22 cellular contexts compared by ENCODE assay signal in the genomic region with DNA sequence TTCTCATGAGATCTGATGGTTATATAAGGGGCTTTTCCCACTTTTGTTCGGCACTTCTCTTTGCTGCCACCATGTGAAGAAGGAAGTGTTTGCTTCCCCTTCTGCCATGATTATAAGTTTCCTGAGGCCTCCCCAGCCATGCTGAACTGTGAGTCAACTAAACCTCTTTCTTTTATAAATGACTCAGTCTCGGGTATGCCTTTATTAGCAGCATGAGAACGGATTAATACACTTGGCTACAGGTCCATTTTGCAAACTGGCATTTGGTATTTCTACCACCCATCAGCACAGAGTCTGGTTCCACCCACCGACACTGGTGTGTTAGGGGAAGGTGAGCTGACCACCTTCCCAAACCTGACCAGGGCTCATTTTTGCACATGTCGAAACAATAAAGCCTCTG.
"Had no signal": no experiment of that assay in that cellular context is flagged by ENCODE, and none has a peak within 500 bp of the region (broad histone marks: within the 10 kb centered on the region; RNA-seq: fewer than 3 reads in every experiment).

No MANE protein-coding gene starts in this region.

- H3K27ac Mint-ChIP-seq: activated B cell treated with CpG ODN at 0.5 μM for 24 hours; activated CD4-positive, alpha-beta T cell treated with anti-CD3 and anti-CD28 coated beads for 36 hours; activated naive CD8-positive, alpha-beta T cell; activated T-helper 2 cell treated with anti-CD3 and anti-CD28 coated beads, Interferon-gamma antibody, Interleukin-2, Interleukin-4, amounts not matched to agents 10 μg/mL and 5 μg/mL and 100 μg/mL, durations not matched to agents 14 hours and 24 hours and 36 hours; natural killer cell; stimulated activated naive B cell treated with anti-CD40 and anti-IgM and Interleukin-4, amounts not matched to agents 10 μg/mL and 1 μg/mL and 100 μg/mL, for 72 hours had no signal

- H3K4me3 Mint-ChIP-seq: activated B cell treated with CpG ODN at 0.5 μM for 24 hours; activated CD4-positive, alpha-beta T cell treated with anti-CD3 and anti-CD28 coated beads for 36 hours; activated naive CD8-positive, alpha-beta T cell; activated T-cell treated with anti-CD3 and anti-CD28 coated beads, Interleukin-2, amount 50 U/mL, for 4 hours; natural killer cell; stimulated activated naive B cell treated with anti-CD40 and anti-IgM and Interleukin-4, amounts not matched to agents 10 μg/mL and 1 μg/mL and 100 μg/mL, for 72 hours had no signal

- DNase-seq: activated B cell treated with CpG ODN at 0.5 μM for 24 hours; activated CD4-positive, alpha-beta T cell treated with anti-CD3 and anti-CD28 coated beads for 36 hours; activated CD4-positive, alpha-beta T cell treated with anti-CD3 and anti-CD28 coated beads, Interleukin-2, amount 50 U/mL, for 4 hours; activated CD8-positive, alpha-beta memory T cell treated with anti-CD3 and anti-CD28 coated beads, Interleukin-2, amount 50 U/mL, for 48 hours; activated naive CD4-positive, alpha-beta T cell; activated T-cell treated with anti-CD3 and anti-CD28 coated beads, Interleukin-2, amount 50 U/mL, for 4 hours; adrenal gland; foreskin melanocyte; glutamatergic neuron; left ventricle myocardium superior; mammary epithelial cell; midbrain; natural killer cell; ovary; small intestine; stimulated activated CD4-positive, alpha-beta T cell treated with anti-CD3 and anti-CD28 coated beads, Interleukin-2, amount 100 ng/mL, for 24 hours; stimulated activated naive B cell treated with anti-CD40 and anti-IgM and Interleukin-4, amounts not matched to agents 10 μg/mL and 1 μg/mL and 100 μg/mL, for 72 hours; T-helper 1 cell; transverse colon had no signal

- H3K4me1 Mint-ChIP-seq: activated B cell treated with CpG ODN at 0.5 μM for 24 hours; activated CD4-positive, alpha-beta T cell treated with anti-CD3 and anti-CD28 coated beads for 36 hours; natural killer cell had no signal

- ATAC-seq: activated CD4-positive, alpha-beta T cell treated with anti-CD3 and anti-CD28 coated beads for 36 hours; activated T-cell treated with anti-CD3 and anti-CD28 coated beads, Interleukin-2, amount 50 U/mL, for 4 hours; left ventricle myocardium superior; natural killer cell; sciatic nerve; stimulated activated naive B cell treated with anti-CD40 and anti-IgM and Interleukin-4, amounts not matched to agents 10 μg/mL and 1 μg/mL and 100 μg/mL, for 72 hours had no signal

- H3K9me3 Mint-ChIP-seq: activated T-cell treated with anti-CD3 and anti-CD28 coated beads, Interleukin-2, amount 50 U/mL, for 4 hours; activated T-helper 2 cell treated with anti-CD3 and anti-CD28 coated beads, Interferon-gamma antibody, Interleukin-2, Interleukin-4, amounts not matched to agents 10 μg/mL and 5 μg/mL and 100 μg/mL, durations not matched to agents 14 hours and 24 hours and 36 hours; natural killer cell had no signal

- H3K27me3 Mint-ChIP-seq: activated B cell treated with CpG ODN at 0.5 μM for 24 hours had no signal

- H3K36me3 Mint-ChIP-seq: activated naive CD8-positive, alpha-beta T cell; natural killer cell; stimulated activated naive B cell treated with anti-CD40 and anti-IgM and Interleukin-4, amounts not matched to agents 10 μg/mL and 1 μg/mL and 100 μg/mL, for 72 hours had no signal
